Comparison of ENCODE assay signal across 8 cellular contexts in genomic region chr19:38251564-38252051, GRCh38. TPM values are rescaled to one million over a fixed set of nuclear protein-coding genes. Genes with fewer than 3 reads are reported as not detected.
A peak's percentile ranks its signal among the peaks of the same experiment; 100 is the strongest.
DNase-seq lines count a peak whose midpoint lies in the region; ATAC-seq, FAIRE-seq and TF ChIP-seq lines count a peak whose summit lies in the region.

No MANE protein-coding gene starts in this region.

- no peak for FAIRE-seq in astrocyte (lab: Jason Lieb, UNC)

- peak overlapping the region; percentile 77 for H2AFZ ChIP-seq in astrocyte (ENCODE audit: low read depth, low read length)
- H2AFZ ChIP-seq in hepatocyte: peak overlapping the region; percentile 6
- H2AFZ ChIP-seq in Karpas-422 (ENCODE audit: low read length): no peak overlapping the region

- no peaks in the 10 kb centered on the region for H3K9me3 Mint-ChIP-seq in astrocyte (ENCODE audit: unreplicated experiment)
- H3K9me3 Mint-ChIP-seq in activated naive CD8-positive, alpha-beta T cell treated with anti-CD3 and anti-CD28 coated beads, Interleukin-2, amount 50 U/mL, for 24 hours: no peaks in the 10 kb centered on the region

- H3K27me3 ChIP-seq in astrocyte (ENCODE audit: insufficient read depth, low read length) (no peaks in the 10 kb centered on the region), hepatocyte (no peaks in the 10 kb centered on the region), Karpas-422 (ENCODE audit: low read length) (no peaks in the 10 kb centered on the region)

- peaks cover under 1% of the 10 kb centered on the region for H3K27me3 Mint-ChIP-seq in astrocyte (ENCODE audit: low read depth, unreplicated experiment)
- peaks cover 16% of the 10 kb centered on the region for H3K27me3 Mint-ChIP-seq in activated naive CD8-positive, alpha-beta T cell treated with anti-CD3 and anti-CD28 coated beads, Interleukin-2, amount 50 U/mL, for 24 hours

- TF ChIP-seq CTCF in astrocyte (IDR thresholded peaks at IDR 0.05; ENCODE audit: insufficient read depth, low read depth, low read length) (no peak), hepatocyte (IDR thresholded peaks at IDR 0.05; ENCODE audit: poor library complexity) (no peak)

- H3K4me3 ChIP-seq in astrocyte (ENCODE audit: insufficient read depth, low read depth, low read length) (no peak overlapping the region), hepatocyte (no peak overlapping the region), Karpas-422 (ENCODE audit: low read length) (no peak overlapping the region)

- H3K36me3 Mint-ChIP-seq in astrocyte (ENCODE audit: low read depth, unreplicated experiment): peaks cover 2% of the 10 kb centered on the region
- H3K36me3 Mint-ChIP-seq in activated naive CD8-positive, alpha-beta T cell treated with anti-CD3 and anti-CD28 coated beads, Interleukin-2, amount 50 U/mL, for 24 hours (ENCODE audit: low read depth): no peaks in the 10 kb centered on the region

- DNase-seq in EH (ENCODE audit: low read depth) (peak; percentile 77), astrocyte (ENCODE audit: low read depth) (no peak), hepatocyte (ENCODE audit: low spot score) (peak; percentile 56), putamen (ENCODE audit: low spot score) (peak; percentile 63), Karpas-422 (no peak), foreskin melanocyte (no peak), NCI-H345 (lab: John Stamatoyannopoulos, UW) (no peak)
- no peak for DNase-seq in activated naive CD8-positive, alpha-beta T cell treated with anti-CD3 and anti-CD28 coated beads, Interleukin-2, amount 50 U/mL, for 24 hours

- H3K79me2 ChIP-seq in astrocyte (ENCODE audit: insufficient read depth, low read length) (no peaks in the 10 kb centered on the region), hepatocyte (peaks cover 15% of the 10 kb centered on the region), Karpas-422 (ENCODE audit: low read length) (no peaks in the 10 kb centered on the region)

- peak overlapping the region; percentile 85 for H3K27ac Mint-ChIP-seq in astrocyte (ENCODE audit: unreplicated experiment)
- H3K27ac Mint-ChIP-seq in activated naive CD8-positive, alpha-beta T cell treated with anti-CD3 and anti-CD28 coated beads, Interleukin-2, amount 50 U/mL, for 24 hours: no peak overlapping the region

- no peaks in the 10 kb centered on the region for H4K20me1 ChIP-seq in astrocyte (ENCODE audit: insufficient read depth, low read length)
- no peaks in the 10 kb centered on the region for H4K20me1 ChIP-seq in hepatocyte (ENCODE audit: insufficient read depth, poor library complexity, severe bottlenecking)
- H4K20me1 ChIP-seq in Karpas-422 (ENCODE audit: insufficient read depth, low read depth, low read length): no peaks in the 10 kb centered on the region

- peak overlapping the region; percentile 29 for H3K9ac ChIP-seq in astrocyte (ENCODE audit: low read length)
- H3K9ac ChIP-seq in Karpas-422 (ENCODE audit: low read length): no peak overlapping the region

- ATAC-seq in activated naive CD8-positive, alpha-beta T cell treated with anti-CD3 and anti-CD28 coated beads, Interleukin-2, amount 50 U/mL, for 24 hours: no peak

- 28% methylated on average over 8 of the region's 10 CpGs for WGBS in hepatocyte (ENCODE audit: low lambda C conversion rate, missing lambda C conversion rate)

- H3K4me3 Mint-ChIP-seq in astrocyte (ENCODE audit: unreplicated experiment): peak overlapping the region; percentile 30
- no peak overlapping the region for H3K4me3 Mint-ChIP-seq in activated naive CD8-positive, alpha-beta T cell treated with anti-CD3 and anti-CD28 coated beads, Interleukin-2, amount 50 U/mL, for 24 hours

- H3K9me3 ChIP-seq in astrocyte (ENCODE audit: insufficient read depth, low read depth, low read length): no peaks in the 10 kb centered on the region
- no peaks in the 10 kb centered on the region for H3K9me3 ChIP-seq in hepatocyte (ENCODE audit: low read depth)
- no peaks in the 10 kb centered on the region for H3K9me3 ChIP-seq in Karpas-422 (ENCODE audit: low read length)

- H3K9me2 ChIP-seq in hepatocyte (replicated peaks; ENCODE audit: insufficient read depth) (no peaks in the 10 kb centered on the region), Karpas-422 (replicated peaks; ENCODE audit: insufficient read depth, low read length) (no peaks in the 10 kb centered on the region)

- no peak overlapping the region for H3K27ac ChIP-seq in astrocyte (ENCODE audit: low read depth, low read length)
- peak overlapping the region; percentile 97 for H3K27ac ChIP-seq in hepatocyte
- no peak overlapping the region for H3K27ac ChIP-seq in Karpas-422 (ENCODE audit: low read length)

- H3K4me1 Mint-ChIP-seq in astrocyte (ENCODE audit: low read depth, unreplicated experiment): peaks cover 20% of the 10 kb centered on the region
- H3K4me1 Mint-ChIP-seq in activated naive CD8-positive, alpha-beta T cell treated with anti-CD3 and anti-CD28 coated beads, Interleukin-2, amount 50 U/mL, for 24 hours: peaks cover 12% of the 10 kb centered on the region

- H3K36me3 ChIP-seq in astrocyte (ENCODE audit: insufficient read depth, low read length) (no peaks in the 10 kb centered on the region), hepatocyte (replicated peaks; ENCODE audit: insufficient read depth, low read depth) (no peaks in the 10 kb centered on the region), Karpas-422 (ENCODE audit: insufficient read depth, low read length) (no peaks in the 10 kb centered on the region)

- H3K4me2 ChIP-seq in astrocyte (ENCODE audit: low read length) (peak overlapping the region; percentile 76), hepatocyte (peak overlapping the region; percentile 71), Karpas-422 (ENCODE audit: low read depth, low read length, poor library complexity, severe bottlenecking) (no peak overlapping the region)

- H3K4me1 ChIP-seq in astrocyte (ENCODE audit: insufficient read depth, low read length) (peaks cover 15% of the 10 kb centered on the region), hepatocyte (ENCODE audit: insufficient read depth) (peaks cover 62% of the 10 kb centered on the region), Karpas-422 (ENCODE audit: low read length) (peaks cover 8% of the 10 kb centered on the region)

RNA-seq across cellular contexts. Expression of gene PPP1R14A, which starts 4.6 kb away (rescaled TPM):
- total RNA-seq in astrocyte (13.4 and 18.0 TPM in 2 replicates), hepatocyte (13.0 and 15.1 TPM in 2 replicates)
- 50.5 and 56.9 TPM in 2 replicates for polyA plus RNA-seq in hepatocyte
- not detected in 2 replicates for total RNA-seq in Karpas-422 (2014; rRNA removed; shearing (Covaris generic); ENCODE audit: low replicate concordance)

RNA-seq across cellular contexts. Expression of gene SPINT2, which starts 12.8 kb away (rescaled TPM):
- total RNA-seq in astrocyte: 119 and 171 TPM in 2 replicates
- total RNA-seq in hepatocyte: 508 and 590 TPM in 2 replicates
- polyA plus RNA-seq in hepatocyte: 834 and 885 TPM in 2 replicates
- total RNA-seq in Karpas-422 (2014; rRNA removed; shearing (Covaris generic); ENCODE audit: low replicate concordance): 0.22 and 1.7 TPM in 2 replicates

RNA-seq across cellular contexts. Expression of gene DPF1, which starts 27.6 kb away (rescaled TPM):
- total RNA-seq in astrocyte: 4.0 and 4.5 TPM in 2 replicates
- total RNA-seq in hepatocyte: 1.2 and 2.1 TPM in 2 replicates
- 2.0 and 2.7 TPM in 2 replicates for polyA plus RNA-seq in hepatocyte
- total RNA-seq in Karpas-422 (2014; rRNA removed; shearing (Covaris generic); ENCODE audit: low replicate concordance): 2.5 and 3.2 TPM in 2 replicates

RNA-seq across cellular contexts. Expression of gene C19orf33, which starts 52.4 kb away (rescaled TPM):
- 4.9 and 5.8 TPM in 2 replicates for total RNA-seq in astrocyte
- 126 and 153 TPM in 2 replicates for total RNA-seq in hepatocyte
- 118 and 123 TPM in 2 replicates for polyA plus RNA-seq in hepatocyte
- not detected in 2 replicates for total RNA-seq in Karpas-422 (2014; rRNA removed; shearing (Covaris generic); ENCODE audit: low replicate concordance)

Comparison
In these comparisons a context has a peak if more than half of its experiments do, and no peak if none do; other contexts are left out.
1. DNase-seq: peak in EH (single experiment), hepatocyte (single experiment) and putamen (single experiment); none in astrocyte (single experiment), Karpas-422 (single experiment), foreskin melanocyte (single experiment), NCI-H345 (single experiment) and activated naive CD8-positive, alpha-beta T cell treated with anti-CD3 and anti-CD28 coated beads, Interleukin-2, amount 50 U/mL, for 24 hours (single experiment).
2. RNA of gene PPP1R14A, which starts 4.6 kb away (total RNA-seq): 13.4 to 18.0 TPM in astrocyte and 13.0 to 15.1 TPM in hepatocyte; not detected in Karpas-422; every median in the first group is over 10 times any median in the second.
3. RNA of gene SPINT2, which starts 12.8 kb away (total RNA-seq): 508 to 590 TPM in hepatocyte and 119 to 171 TPM in astrocyte; 0.22 to 1.7 TPM in Karpas-422; every median in the first group is over 10 times any median in the second.